In genomic region chr1:228471762-228472398, GRCh38 we compare ENCODE assay signal across 9 cellular contexts. TPM values are rescaled to one million over a fixed set of nuclear protein-coding genes. Genes with fewer than 3 reads are reported as not detected.
DNase-seq lines count a peak whose midpoint lies in the region; ATAC-seq and TF ChIP-seq lines count a peak whose summit lies in the region.
"Had no signal": no experiment of that assay in that cellular context is flagged by ENCODE, and none has a peak within 500 bp of the region (broad histone marks: within the 10 kb centered on the region; RNA-seq: fewer than 3 reads in every experiment).

No MANE protein-coding gene starts in this region.

- H3K9me3 Mint-ChIP-seq in endodermal cell: no peaks in the 10 kb centered on the region
- H3K9me3 Mint-ChIP-seq in osteocyte (ENCODE audit: unreplicated experiment): no peaks in the 10 kb centered on the region

- H3K27ac Mint-ChIP-seq in endodermal cell (no peak overlapping the region), osteocyte (ENCODE audit: unreplicated experiment) (no peak overlapping the region)

- peak; percentile 50; the same call in 1 of the 2 replicates for TF ChIP-seq CTCF in HEK293 (tag by site-specific recombination; IDR thresholded peaks at IDR 0.05)
- peak in 5 of 6 experiments; percentile 32 to 47 (median 40) for TF ChIP-seq CTCF in Peyer's patch (IDR thresholded peaks at IDR 0.05)
- TF ChIP-seq CTCF in endodermal cell (conservative IDR thresholded peaks at IDR 0.05): peak; percentile 77
- peak; percentile 39 for TF ChIP-seq CTCF in osteocyte (IDR thresholded peaks at IDR 0.05)

- no peaks in the 10 kb centered on the region for H3K9me3 ChIP-seq in HEK293 (ENCODE audit: control insufficient read depth, insufficient read depth, low read depth, low read length)
- no peaks in the 10 kb centered on the region for H3K9me3 ChIP-seq in Peyer's patch
- no peaks in the 10 kb centered on the region for H3K9me3 ChIP-seq in endodermal cell (ENCODE audit: control insufficient read depth, low read length)
- H3K9me3 ChIP-seq: BLaER1 treated with 17β-estradiol and CSF1 and Interleukin-3, amounts not matched to agents 10 nM and 100 nM had no signal

- no peak overlapping the region for H3K9ac ChIP-seq in endodermal cell (ENCODE audit: extremely low read depth, low read length, poor library complexity, severe bottlenecking)
- H3K9ac ChIP-seq: BLaER1 treated with 17β-estradiol and CSF1 and Interleukin-3, amounts not matched to agents 10 nM and 100 nM had no signal

- H3K27me3 Mint-ChIP-seq in endodermal cell (ENCODE audit: insufficient read depth) (peaks cover 35% of the 10 kb centered on the region), osteocyte (ENCODE audit: unreplicated experiment) (peaks cover 27% of the 10 kb centered on the region)

- POLR2A ChIA-PET in HEK293 (lab: Yijun Ruan, JAX): interaction anchor here (0.8 to 1.6 kb wide), 2 partner anchors 13 to 15 kb away, joined by 4 read pairs; no protein-coding TSS in a partner anchor

- H3K4me3 ChIP-seq in HEK293 (ENCODE audit: low read depth, low read length) (no peak overlapping the region), Peyer's patch (no peak overlapping the region), endodermal cell (ENCODE audit: low read length) (no peak overlapping the region)
- H3K4me3 ChIP-seq: BLaER1 treated with 17β-estradiol and CSF1 and Interleukin-3, amounts not matched to agents 10 nM and 100 nM had no signal

- no peak for TF ChIP-seq POLR2A in Peyer's patch (IDR thresholded peaks at IDR 0.05)

- H3K27ac ChIP-seq in HEK293 (ENCODE audit: extremely low read depth, low read depth, low read length): no peak overlapping the region
- no peak overlapping the region for H3K27ac ChIP-seq in Peyer's patch
- no peak overlapping the region for H3K27ac ChIP-seq in endodermal cell (ENCODE audit: low read depth, low read length)
- H3K27ac ChIP-seq: BLaER1 treated with 17β-estradiol and CSF1 and Interleukin-3, amounts not matched to agents 10 nM and 100 nM had no signal

- H3K4me1 ChIP-seq in HEK293 (ENCODE audit: control insufficient read depth, insufficient read depth, low read length) (no peaks in the 10 kb centered on the region), Peyer's patch (peaks cover 0 to 5% (median 0%) of the 10 kb centered on the region in 4 donors), endodermal cell (ENCODE audit: control insufficient read depth, insufficient read depth, low read length) (no peaks in the 10 kb centered on the region)

- H3K4me1 Mint-ChIP-seq in endodermal cell: peaks cover 2% of the 10 kb centered on the region
- H3K4me1 Mint-ChIP-seq in osteocyte (ENCODE audit: unreplicated experiment): peaks cover 15% of the 10 kb centered on the region

- CTCF ChIA-PET in HEK293 (lab: Yijun Ruan, JAX): interaction anchor here (0.6 to 4.8 kb wide), 19 partner anchors 8 to 1149 kb away, joined by 3 to 22 read pairs (median 3); a partner anchor contains a TSS

- H3K36me3 ChIP-seq in HEK293 (ENCODE audit: control insufficient read depth in 2 of 2, insufficient read depth in 1 of 2, low read length in 2 of 2) (no peaks in the 10 kb centered on the region), Peyer's patch (no peaks in the 10 kb centered on the region), endodermal cell (ENCODE audit: control insufficient read depth, insufficient read depth, low read length) (no peaks in the 10 kb centered on the region)
- H3K36me3 ChIP-seq: BLaER1 treated with 17β-estradiol and CSF1 and Interleukin-3, amounts not matched to agents 10 nM and 100 nM had no signal

- ATAC-seq in HG02973 (IDR thresholded peaks at IDR 0.05; ENCODE audit: unreplicated experiment): no peak
- ATAC-seq in HG02938 (IDR thresholded peaks at IDR 0.05; ENCODE audit: unreplicated experiment): no peak

- DNase-seq in NCI-H2029 (lab: John Stamatoyannopoulos, UW) (peak; percentile 13), NCI-H2029 treated with DMSO at 0.1 percent for 48 hours (lab: John Stamatoyannopoulos, UW) (no peak), Peyer's patch (no peak), endodermal cell (no peak), osteocyte (ENCODE audit: extremely low spot score, unreplicated experiment) (no peak)

- H3K27me3 ChIP-seq in Peyer's patch (peaks cover 0 to 18% of the 10 kb centered on the region in 2 donors), endodermal cell (ENCODE audit: control insufficient read depth, insufficient read depth, low read length, poor library complexity, severe bottlenecking) (peaks cover 16% of the 10 kb centered on the region)

- H3K4me3 Mint-ChIP-seq in endodermal cell (no peak overlapping the region), osteocyte (ENCODE audit: unreplicated experiment) (no peak overlapping the region)

- WGBS in endodermal cell (ENCODE audit: insufficient coverage in 1 of 2, insufficient read length in 1 of 2), 2 experiments: 89% methylated on average over 5 of the region's 5 CpGs

- no peaks in the 10 kb centered on the region for H3K36me3 Mint-ChIP-seq in endodermal cell (ENCODE audit: low read depth)
- H3K36me3 Mint-ChIP-seq in osteocyte (ENCODE audit: unreplicated experiment): no peaks in the 10 kb centered on the region

TF ChIP-seq in HEK293, 187 proteins besides CTCF, POLR2A, EP300 and RAD21:
- TF ChIP-seq ZNF19 (tag by site-specific recombination; IDR thresholded peaks at IDR 0.05; ENCODE audit: low read depth): no peak
- no peak for TF ChIP-seq ZBTB17 (tag by site-specific recombination; IDR thresholded peaks at IDR 0.05)
- no peak for TF ChIP-seq ZNF239 (tag by site-specific recombination; IDR thresholded peaks at IDR 0.05)
- no peak for TF ChIP-seq ZNF366 (tag by site-specific recombination; conservative IDR thresholded peaks at IDR 0.05)
- no peak for TF ChIP-seq BCL6B (tag by site-specific recombination; IDR thresholded peaks at IDR 0.05)
- no peak for TF ChIP-seq BCL11B (tag by site-specific recombination; IDR thresholded peaks at IDR 0.05; ENCODE audit: low read depth)
- TF ChIP-seq OSR2 (tag by site-specific recombination; IDR thresholded peaks at IDR 0.05): no peak
- no peak for TF ChIP-seq ZNF138 (tag by site-specific recombination; IDR thresholded peaks at IDR 0.05; ENCODE audit: borderline replicate concordance)
- no peak for TF ChIP-seq ZNF654 (tag by site-specific recombination; IDR thresholded peaks at IDR 0.05; ENCODE audit: low read depth)
- TF ChIP-seq KLF8 (tag by site-specific recombination; IDR thresholded peaks at IDR 0.05): no peak
- TF ChIP-seq ZSCAN30 (tag by site-specific recombination; IDR thresholded peaks at IDR 0.05): no peak
- TF ChIP-seq ZNF558 (tag by site-specific recombination; IDR thresholded peaks at IDR 0.05): no peak
- no peak for TF ChIP-seq ZNF184 (tag by site-specific recombination; IDR thresholded peaks at IDR 0.05)

RNA-seq across cellular contexts. Expression of gene RNF187, which starts 15.3 kb away (rescaled TPM):
- total RNA-seq in Peyer's patch (10 to 100 TPM; 28.9 to 38.9 (median 37.3) TPM), endodermal cell (100 to 1,000 TPM; 103 to 112 TPM), osteocyte (156 and 168 TPM in 2 replicates)
- polyA plus RNA-seq in endodermal cell (2013, experiment 1 of 2): 55.2 TPM
- 42.1 TPM for polyA plus RNA-seq in endodermal cell (2013, experiment 2 of 2)

RNA-seq across cellular contexts. Expression of gene TRIM17, which starts 55.2 kb away (rescaled TPM):
- 1 to 10 TPM in 2 of 4 donors, not detected in 2; 2.5 to 2.7 TPM for total RNA-seq in Peyer's patch
- 10 to 100 TPM in 1 of 2 donors, 1 to 10 TPM in 1; 8.4 to 19.6 TPM for total RNA-seq in endodermal cell
- 4.8 TPM for polyA plus RNA-seq in endodermal cell (2013, experiment 1 of 2)
- polyA plus RNA-seq in endodermal cell (2013, experiment 2 of 2): 3.4 TPM
- total RNA-seq in osteocyte: 1.3 and 1.8 TPM in 2 replicates
